ENCODE assay signal across 8 cellular contexts in genomic region chr10:59894114-59894513, GRCh38. TPM values are rescaled to one million over a fixed set of nuclear protein-coding genes. Genes with fewer than 3 reads are reported as not detected.
DNase-seq lines count a peak whose midpoint lies in the region; ATAC-seq and TF ChIP-seq lines count a peak whose summit lies in the region.

No MANE protein-coding gene starts in this region.

- H3K4me3 ChIP-seq in coronary artery (peak overlapping the region; percentile 17), mesenchymal stem cell (ENCODE audit: insufficient read depth in 1 of 2, low read depth in 1 of 2, low read length in 2 of 2) (no peak overlapping the region), vagina (no peak overlapping the region)
- H3K4me3 ChIP-seq in CD8-positive, alpha-beta T cell (ENCODE audit: low read depth, low read length), result no peak overlapping the region

- no peak overlapping the region for H2BK5ac ChIP-seq in mesenchymal stem cell (ENCODE audit: low read depth, low read length, poor library complexity, severe bottlenecking)

- H2AFZ ChIP-seq in mesenchymal stem cell (ENCODE audit: low read depth, low read length), result no peak overlapping the region

- H3K14ac ChIP-seq in mesenchymal stem cell (ENCODE audit: low read length in 2 of 2), result no peak overlapping the region

- H3K4ac ChIP-seq in mesenchymal stem cell (ENCODE audit: low read depth in 1 of 2, low read length in 2 of 2), result no peak overlapping the region

- H3K36me3 ChIP-seq in mesenchymal stem cell (ENCODE audit: control insufficient read depth in 1 of 2, insufficient read depth in 2 of 2, low read depth in 1 of 2, low read length in 2 of 2), result peaks cover 10% of the 10 kb centered on the region in 2 experiments
- H3K36me3 ChIP-seq in vagina, result no peaks in the 10 kb centered on the region
- H3K36me3 ChIP-seq in CD8-positive, alpha-beta T cell (ENCODE audit: insufficient read depth, low read length), result no peaks in the 10 kb centered on the region

- no peaks in the 10 kb centered on the region for H3K27me3 Mint-ChIP-seq in activated naive CD4-positive, alpha-beta T cell treated with anti-CD3 and anti-CD28 coated beads, Interleukin-2, amount 50 U/mL, for 24 hours
- H3K27me3 Mint-ChIP-seq in CD8-positive, alpha-beta T cell (ENCODE audit: low read depth), result no peaks in the 10 kb centered on the region

- H3K4me3 Mint-ChIP-seq in activated naive CD4-positive, alpha-beta T cell treated with anti-CD3 and anti-CD28 coated beads, Interleukin-2, amount 50 U/mL, for 24 hours, result no peak overlapping the region
- no peak overlapping the region for H3K4me3 Mint-ChIP-seq in CD8-positive, alpha-beta T cell

- H3K27me3 ChIP-seq in mesenchymal stem cell (ENCODE audit: control insufficient read depth in 1 of 2, insufficient read depth in 1 of 2, low read length in 2 of 2), result no peaks in the 10 kb centered on the region
- no peaks in the 10 kb centered on the region for H3K27me3 ChIP-seq in vagina
- no peaks in the 10 kb centered on the region for H3K27me3 ChIP-seq in CD8-positive, alpha-beta T cell (ENCODE audit: insufficient read depth, low read length)

- H2BK12ac ChIP-seq in mesenchymal stem cell (ENCODE audit: low read length in 2 of 2), result no peak overlapping the region

- no peak overlapping the region for H2BK15ac ChIP-seq in mesenchymal stem cell (ENCODE audit: low read depth, poor library complexity, severe bottlenecking)

- no peak overlapping the region for H3K23ac ChIP-seq in mesenchymal stem cell (ENCODE audit: low read length in 2 of 2)

- POLR2A ChIA-PET in CD8-positive, alpha-beta T cell (lab: Charles Lee), result interaction anchor here (1.5 kb wide), 1 partner anchor 10 kb away, joined by 5 read pairs; no protein-coding TSS in a partner anchor

- no peak for DNase-seq in activated naive CD4-positive, alpha-beta T cell treated with anti-CD3 and anti-CD28 coated beads, Interleukin-2, amount 50 U/mL, for 16 hours
- DNase-seq in coronary artery (ENCODE audit: low spot score) (no peak), mesenchymal stem cell (no peak), vagina (ENCODE audit: extremely low spot score in 2 of 2) (no peak), NOMO-1 treated with dmso at 0.1 percent for 144 hours (lab: John Stamatoyannopoulos, UW; ENCODE audit: unreplicated experiment) (no peak)
- no peak for DNase-seq in CD8-positive, alpha-beta T cell
- DNase-seq in NK-92 treated with Interleukin-12 subunit alpha and Interleukin-12 subunit beta, amount 100 ng/mL, for 24 hours (lab: John Stamatoyannopoulos, UW), result no peak

- ATAC-seq in CD8-positive, alpha-beta T cell, result no peak

- CTCF ChIA-PET in CD8-positive, alpha-beta T cell (lab: Charles Lee), result interaction anchor here (1.1 kb wide), 1 partner anchor 12 kb away, joined by 3 read pairs; the partner anchor contains the start of gene CCDC6

- WGBS in mesenchymal stem cell, result 89% methylated on average over 4 of the region's 4 CpGs

- H3K9me3 Mint-ChIP-seq in activated naive CD4-positive, alpha-beta T cell treated with anti-CD3 and anti-CD28 coated beads, Interleukin-2, amount 50 U/mL, for 24 hours, result no peaks in the 10 kb centered on the region
- H3K9me3 Mint-ChIP-seq in CD8-positive, alpha-beta T cell, result no peaks in the 10 kb centered on the region

- H3K18ac ChIP-seq in mesenchymal stem cell (ENCODE audit: low read depth in 1 of 2, low read length in 2 of 2), result no peak overlapping the region

- no peak overlapping the region for H3K4me2 ChIP-seq in mesenchymal stem cell (ENCODE audit: low read length, poor library complexity, severe bottlenecking)

- peaks cover 80% of the 10 kb centered on the region for H3K4me1 Mint-ChIP-seq in activated naive CD4-positive, alpha-beta T cell treated with anti-CD3 and anti-CD28 coated beads, Interleukin-2, amount 50 U/mL, for 24 hours
- peaks cover 83% of the 10 kb centered on the region for H3K4me1 Mint-ChIP-seq in CD8-positive, alpha-beta T cell (ENCODE audit: low read depth)

- H3K9me3 ChIP-seq in mesenchymal stem cell (ENCODE audit: control insufficient read depth, low read length), result no peaks in the 10 kb centered on the region
- H3K9me3 ChIP-seq in vagina, result no peaks in the 10 kb centered on the region
- H3K9me3 ChIP-seq in CD8-positive, alpha-beta T cell (ENCODE audit: low read length), result no peaks in the 10 kb centered on the region

- no peak overlapping the region for H2AK5ac ChIP-seq in mesenchymal stem cell (ENCODE audit: low read length, severe bottlenecking)

- no peak overlapping the region for H2BK120ac ChIP-seq in mesenchymal stem cell (ENCODE audit: low read depth, low read length)

- intact Hi-C loops in vagina (cut with DNase I), result no loop called here
- intact Hi-C loops in CD8-positive, alpha-beta T cell (cut with DNase I, micrococcal nuclease), result no loop called here

- peaks cover 47% of the 10 kb centered on the region for H3K79me1 ChIP-seq in mesenchymal stem cell (replicated peaks; ENCODE audit: low read length, poor library complexity, severe bottlenecking)

- H4K91ac ChIP-seq in mesenchymal stem cell (ENCODE audit: low read length), result no peak overlapping the region

- H3K27ac Mint-ChIP-seq in activated naive CD4-positive, alpha-beta T cell treated with anti-CD3 and anti-CD28 coated beads, Interleukin-2, amount 50 U/mL, for 24 hours, result peak overlapping the region; percentile 74
- H3K27ac Mint-ChIP-seq in CD8-positive, alpha-beta T cell, result no peak overlapping the region

- H4K8ac ChIP-seq in mesenchymal stem cell (ENCODE audit: low read length), result no peak overlapping the region

- TF ChIP-seq POLR2A in vagina (IDR thresholded peaks at IDR 0.05), result no peak

- H3K36me3 Mint-ChIP-seq in activated naive CD4-positive, alpha-beta T cell treated with anti-CD3 and anti-CD28 coated beads, Interleukin-2, amount 50 U/mL, for 24 hours, result peaks cover 8% of the 10 kb centered on the region
- H3K36me3 Mint-ChIP-seq in CD8-positive, alpha-beta T cell, result peaks cover 11% of the 10 kb centered on the region

- TF ChIP-seq CTCF in coronary artery (IDR thresholded peaks at IDR 0.05) (no peak), vagina (IDR thresholded peaks at IDR 0.05) (no peak)
- no peak for TF ChIP-seq CTCF in CD8-positive, alpha-beta T cell (IDR thresholded peaks at IDR 0.05)

- H3K4me1 ChIP-seq in mesenchymal stem cell (ENCODE audit: control insufficient read depth, insufficient read depth, low read depth, low read length) (peaks cover 5% of the 10 kb centered on the region), vagina (peaks cover 95% of the 10 kb centered on the region)
- peaks cover 13% of the 10 kb centered on the region for H3K4me1 ChIP-seq in CD8-positive, alpha-beta T cell (ENCODE audit: insufficient read depth, low read length)

- peak overlapping the region; percentile 17 for H3K9ac ChIP-seq in mesenchymal stem cell (ENCODE audit: low read length)

- H3K27ac ChIP-seq in coronary artery (peak overlapping the region; percentile 63 to 76), mesenchymal stem cell (ENCODE audit: low read length, poor library complexity, severe bottlenecking) (no peak overlapping the region), vagina (peak overlapping the region; percentile 38)
- no peak overlapping the region for H3K27ac ChIP-seq in CD8-positive, alpha-beta T cell (ENCODE audit: low read depth, low read length)

RNA-seq across cellular contexts. Expression of gene CCDC6, which starts 12.2 kb away (rescaled TPM):
- polyA plus RNA-seq in mesenchymal stem cell (2013, experiment 1 of 2), result 29.8 TPM
- 30.0 TPM for polyA plus RNA-seq in mesenchymal stem cell (2013, experiment 2 of 2)
- total RNA-seq in vagina, result 47.4 TPM
- 10 to 100 TPM; 21.6 to 23.7 TPM for total RNA-seq in CD8-positive, alpha-beta T cell

Comparison
In these comparisons a context has a peak if more than half of its experiments do, and no peak if none do; other contexts are left out.
1. H3K27ac ChIP-seq: peak in coronary artery (2 of 2) and vagina (single experiment); none in mesenchymal stem cell (single experiment) and CD8-positive, alpha-beta T cell (single experiment).